Comparison of ENCODE assay signal across 3 cellular contexts in genomic region chr2:12510070-12510469, GRCh38.
"Had no signal": no experiment of that assay in that cellular context is flagged by ENCODE, and none has a peak within 500 bp of the region (broad histone marks: within the 10 kb centered on the region; RNA-seq: fewer than 3 reads in every experiment).

No MANE protein-coding gene starts in this region.

- H3K4me3 ChIP-seq: GM12878 had no signal

- ATAC-seq: GM12878 had no signal

- DNase-seq: GDM1, GF-D8 had no signal
